In genomic region chr16:18800674-18801196, GRCh38 we compare ENCODE assay signal across 2 cellular contexts.
TF ChIP-seq lines count a peak whose summit lies in the region.

No MANE protein-coding gene starts in this region.

TF ChIP-seq in IMR-90, 13 proteins besides CTCF, POLR2A, EP300 and RAD21:
- TF ChIP-seq USF2 (IDR thresholded peaks at IDR 0.05; ENCODE audit: low read depth, low read length) (no peak), MAZ (IDR thresholded peaks at IDR 0.05; ENCODE audit: borderline replicate concordance, low read depth, low read length) (no peak), CHD1 (IDR thresholded peaks at IDR 0.05; ENCODE audit: low read depth, low read length) (0 out of 2 replicates have a peak, but pooled peaks have one; percentile 76), NFE2L2 (IDR thresholded peaks at IDR 0.05; ENCODE audit: low read depth, low read length) (no peak)

TF ChIP-seq in HepG2, 621 proteins besides CTCF, POLR2A, EP300 and RAD21 (continues in another document):
- TF ChIP-seq RORA (CRISPR knock-in tag; IDR thresholded peaks at IDR 0.05) (peak; percentile 72; the same call in 1 of the 2 replicates), ELF4 (CRISPR knock-in tag; IDR thresholded peaks at IDR 0.05; ENCODE audit: borderline replicate concordance) (0 out of 2 replicates have a peak, but pooled peaks have one; percentile 12), CEBPZ (IDR thresholded peaks at IDR 0.05; ENCODE audit: low read length) (no peak), PAWR (CRISPR knock-in tag; IDR thresholded peaks at IDR 0.05; ENCODE audit: borderline replicate concordance) (no peak), ZKSCAN5 (CRISPR knock-in tag; IDR thresholded peaks at IDR 0.05) (0 out of 2 replicates have a peak, but pooled peaks have one; percentile 66), SMARCC2 (IDR thresholded peaks at IDR 0.05) (no peak), TEAD2 (CRISPR knock-in tag; IDR thresholded peaks at IDR 0.05) (0 out of 2 replicates have a peak, but pooled peaks have one; percentile 4), ZMYM4 (CRISPR knock-in tag; IDR thresholded peaks at IDR 0.05) (no peak), ZNF552 (CRISPR knock-in tag; IDR thresholded peaks at IDR 0.05; ENCODE audit: borderline replicate concordance) (no peak), MZF1 (CRISPR knock-in tag; IDR thresholded peaks at IDR 0.05; ENCODE audit: borderline replicate concordance) (peak; percentile 33; the same call in 1 of the 2 replicates), ZMYM3 (CRISPR knock-in tag; IDR thresholded peaks at IDR 0.05) (no peak; the same call in 1 of the 2 replicates), FOXP1 (IDR thresholded peaks at IDR 0.05) (no peak), FOXP1 (CRISPR knock-in tag; IDR thresholded peaks at IDR 0.05) (no peak), ZNF674 (CRISPR knock-in tag; IDR thresholded peaks at IDR 0.05; ENCODE audit: low read depth) (0 out of 2 replicates have a peak, but pooled peaks have one; percentile 11), PHF8 (CRISPR knock-in tag; IDR thresholded peaks at IDR 0.05) (no peak), DMTF1 (CRISPR knock-in tag; IDR thresholded peaks at IDR 0.05) (no peak), AKNA (CRISPR knock-in tag; IDR thresholded peaks at IDR 0.05; ENCODE audit: borderline replicate concordance) (0 out of 2 replicates have a peak, but pooled peaks have one; percentile 38), MLXIP (CRISPR knock-in tag; IDR thresholded peaks at IDR 0.05; ENCODE audit: borderline replicate concordance) (peak; percentile 47; the same call in 1 of the 2 replicates), TBX2 (CRISPR knock-in tag; IDR thresholded peaks at IDR 0.05; ENCODE audit: borderline replicate concordance) (no peak), CREB1 (IDR thresholded peaks at IDR 0.05) (no peak), CREB1 (CRISPR knock-in tag; IDR thresholded peaks at IDR 0.05) (no peak), ETS1 (CRISPR knock-in tag; IDR thresholded peaks at IDR 0.05) (peak; percentile 3; the same call in 1 of the 2 replicates), ESRRA (CRISPR knock-in tag; IDR thresholded peaks at IDR 0.05; ENCODE audit: low read depth) (no peak), DNMT3B (CRISPR knock-in tag; conservative IDR thresholded peaks at IDR 0.05) (no peak), KLF12 (CRISPR knock-in tag; IDR thresholded peaks at IDR 0.05; ENCODE audit: borderline replicate concordance) (no peak), ZNF709 (CRISPR knock-in tag; IDR thresholded peaks at IDR 0.05) (no peak), AHDC1 (CRISPR knock-in tag; IDR thresholded peaks at IDR 0.05; ENCODE audit: borderline replicate concordance) (no peak), ZNF777 (CRISPR knock-in tag; IDR thresholded peaks at IDR 0.05) (peak; percentile 23; the same call in 1 of the 2 replicates), ZNF432 (CRISPR knock-in tag; IDR thresholded peaks at IDR 0.05; ENCODE audit: borderline replicate concordance) (peak; percentile 28; the same call in 1 of the 2 replicates), TAF1 (CRISPR knock-in tag; IDR thresholded peaks at IDR 0.05) (no peak), ZSCAN12 (CRISPR knock-in tag; IDR thresholded peaks at IDR 0.05) (0 out of 2 replicates have a peak, but pooled peaks have one; percentile 10), TCF7 (IDR thresholded peaks at IDR 0.05; ENCODE audit: low read depth) (no peak), ZNF17 (CRISPR knock-in tag; IDR thresholded peaks at IDR 0.05) (0 out of 2 replicates have a peak, but pooled peaks have one; percentile 21), ZNF20 (CRISPR knock-in tag; IDR thresholded peaks at IDR 0.05) (0 out of 2 replicates have a peak, but pooled peaks have one; percentile 17)
